Comparison of ENCODE assay signal across 23 cellular contexts in genomic region chr1:106756752-106757151, GRCh38.
"Had no signal": no experiment of that assay in that cellular context is flagged by ENCODE, and none has a peak within 500 bp of the region (broad histone marks: within the 10 kb centered on the region; RNA-seq: fewer than 3 reads in every experiment).

No MANE protein-coding gene starts in this region.

- H3K4me2 ChIP-seq: neural progenitor cell had no signal

- H3K4me3 Mint-ChIP-seq: memory B cell; naive thymus-derived CD4-positive, alpha-beta T cell; nephron; neural progenitor cell; stimulated activated effector memory CD8-positive, alpha-beta T cell treated with anti-CD3 and anti-CD28 coated beads, Interleukin-12 subunit alpha, Interleukin-12 subunit beta, amount 100 ng/mL, for 72 hours had no signal

- H2AFZ ChIP-seq: neural progenitor cell, parathyroid adenoma had no signal

- H3K36me3 Mint-ChIP-seq: memory B cell; naive thymus-derived CD4-positive, alpha-beta T cell; neural progenitor cell; stimulated activated effector memory CD8-positive, alpha-beta T cell treated with anti-CD3 and anti-CD28 coated beads, Interleukin-12 subunit alpha, Interleukin-12 subunit beta, amount 100 ng/mL, for 72 hours had no signal

- H3K9ac ChIP-seq: neural progenitor cell, parathyroid adenoma had no signal

- H3K27me3 Mint-ChIP-seq: naive thymus-derived CD4-positive, alpha-beta T cell had no signal

- H3K9me3 Mint-ChIP-seq: memory B cell, nephron, neural progenitor cell had no signal

- H3K27ac ChIP-seq: dorsolateral prefrontal cortex, neural progenitor cell, parathyroid adenoma, prostate gland, right atrium auricular region, stomach, thyroid gland, vagina had no signal

- H3K4me1 Mint-ChIP-seq: memory B cell; naive thymus-derived CD4-positive, alpha-beta T cell; stimulated activated effector memory CD8-positive, alpha-beta T cell treated with anti-CD3 and anti-CD28 coated beads, Interleukin-12 subunit alpha, Interleukin-12 subunit beta, amount 100 ng/mL, for 72 hours had no signal

- H3K4me3 ChIP-seq: dorsolateral prefrontal cortex, lung, neural progenitor cell, prostate gland, right atrium auricular region, stomach, thyroid gland, vagina had no signal

- H3K4me1 ChIP-seq: parathyroid adenoma, prostate gland, right atrium auricular region, stomach, thyroid gland, vagina had no signal

- H3K27me3 ChIP-seq: neural progenitor cell, right atrium auricular region, stomach, thyroid gland, vagina had no signal

- H3K27ac Mint-ChIP-seq: memory B cell; naive thymus-derived CD4-positive, alpha-beta T cell; nephron; neural progenitor cell; stimulated activated effector memory CD8-positive, alpha-beta T cell treated with anti-CD3 and anti-CD28 coated beads, Interleukin-12 subunit alpha, Interleukin-12 subunit beta, amount 100 ng/mL, for 72 hours had no signal

- H3K36me3 ChIP-seq: neural progenitor cell, prostate gland, right atrium auricular region, stomach, thyroid gland, vagina had no signal

- ATAC-seq: left lobe of liver; naive thymus-derived CD4-positive, alpha-beta T cell; sciatic nerve; stimulated activated effector memory CD8-positive, alpha-beta T cell treated with anti-CD3 and anti-CD28 coated beads, Interleukin-12 subunit alpha, Interleukin-12 subunit beta, amount 100 ng/mL, for 72 hours had no signal

- H3K9me3 ChIP-seq: prostate gland, right atrium auricular region, stomach, thyroid gland, vagina had no signal

- H3K79me2 ChIP-seq: parathyroid adenoma had no signal

- DNase-seq: dorsolateral prefrontal cortex; effector CD4-positive, alpha-beta T cell; hypothalamus; kidney; midbrain; naive thymus-derived CD4-positive, alpha-beta T cell; stimulated activated CD4-positive, alpha-beta T cell treated with anti-CD3 and anti-CD28 coated beads, Interleukin-2, amount 100 ng/mL, for 24 hours; stimulated activated CD4-positive, alpha-beta T cell treated with anti-CD3 and anti-CD28 coated beads, Interleukin-4, amount 100 ng/mL, for 24 hours; stimulated activated naive CD4-positive, alpha-beta T cell treated with Interleukin-2 at 50 U/mL for 16 hours; stomach; thyroid gland; trophoblast cell had no signal
